Comparison of ENCODE assay signal across 9 cellular contexts in genomic region chr7:151735854-151736402, GRCh38.
DNase-seq lines count a peak whose midpoint lies in the region; ATAC-seq and TF ChIP-seq lines count a peak whose summit lies in the region.
"Had no signal": no experiment of that assay in that cellular context is flagged by ENCODE, and none has a peak within 500 bp of the region (broad histone marks: within the 10 kb centered on the region; RNA-seq: fewer than 3 reads in every experiment).

No MANE protein-coding gene starts in this region.

- CTCF ChIA-PET in Calu3 (lab: Charles Lee) = interaction anchor here (0.5 to 2.0 kb wide), 11 partner anchors 8 to 862 kb away, joined by 3 to 11 read pairs (median 4); no protein-coding TSS in a partner anchor
- CTCF ChIA-PET in PC-9 (lab: Charles Lee) = interaction anchor here (0.6 kb wide), 2 partner anchors 23 to 104 kb away, joined by 3 to 7 read pairs; no protein-coding TSS in a partner anchor

- peak overlapping the region; percentile 63 for H3K4me3 Mint-ChIP-seq in Calu3 (ENCODE audit: low read depth, unreplicated experiment)
- H3K4me3 Mint-ChIP-seq: activated T-cell treated with anti-CD3 and anti-CD28 coated beads, Interleukin-2, amount 50 U/mL, for 24 hours had no signal

- H3K79me2 ChIP-seq in PC-9 (ENCODE audit: low read depth) = no peaks in the 10 kb centered on the region

- H3K36me3 Mint-ChIP-seq in Calu3 (ENCODE audit: insufficient read depth, unreplicated experiment) = peaks cover 21% of the 10 kb centered on the region

- WGBS in prostate gland = 35% methylated on average over 25 of the region's 25 CpGs

- ATAC-seq in foreskin keratinocyte (peak; percentile 17), GM21786 (IDR thresholded peaks at IDR 0.05; ENCODE audit: unreplicated experiment) (no peak)

- H3K27me3 ChIP-seq in PC-9 (ENCODE audit: insufficient read depth, low read depth) (no peaks in the 10 kb centered on the region), foreskin keratinocyte (no peaks in the 10 kb centered on the region), prostate gland (replicated peaks; ENCODE audit: insufficient read depth) (no peaks in the 10 kb centered on the region)

- TF ChIP-seq POLR2A in prostate gland (IDR thresholded peaks at IDR 0.05) = no peak

- H3K4me1 Mint-ChIP-seq in Calu3 (ENCODE audit: low read depth, unreplicated experiment) = peaks cover 6% of the 10 kb centered on the region

- H3K9me3 ChIP-seq in PC-9 (ENCODE audit: insufficient read depth, low read depth) (no peaks in the 10 kb centered on the region), prostate gland (no peaks in the 10 kb centered on the region)

- H3K36me3 ChIP-seq in PC-9 (ENCODE audit: low read depth) (no peaks in the 10 kb centered on the region), prostate gland (no peaks in the 10 kb centered on the region)

- DNase-seq in Calu3 = no peak
- no peak for DNase-seq in PC-9
- no peak for DNase-seq in foreskin keratinocyte
- no peak for DNase-seq in prostate gland (ENCODE audit: low spot score)
- DNase-seq in islet precursor cell = no peak
- DNase-seq in hepatic stellate cell (ENCODE audit: low spot score) = no peak
- no peak for DNase-seq in GM13977 (ENCODE audit: low spot score)
- DNase-seq: activated T-cell treated with anti-CD3 and anti-CD28 coated beads, Interleukin-2, amount 50 U/mL, for 24 hours had no signal

- H3K4me1 ChIP-seq in PC-9 (replicated peaks; ENCODE audit: insufficient read depth) (peaks cover 29% of the 10 kb centered on the region), foreskin keratinocyte (no peaks in the 10 kb centered on the region), prostate gland (replicated peaks) (no peaks in the 10 kb centered on the region)

- H3K27me3 Mint-ChIP-seq in Calu3 (ENCODE audit: unreplicated experiment) = no peaks in the 10 kb centered on the region
- H3K27me3 Mint-ChIP-seq: activated T-cell treated with anti-CD3 and anti-CD28 coated beads, Interleukin-2, amount 50 U/mL, for 24 hours had no signal

- H3K4me3 ChIP-seq in PC-9 (peak overlapping the region; percentile 26; the same call in 1 of the 2 replicates), prostate gland (peak overlapping the region in 1 of 2 donors; percentile 7)

- H3K9me3 Mint-ChIP-seq in Calu3 (ENCODE audit: low read depth, unreplicated experiment) = peaks cover 3% of the 10 kb centered on the region
- H3K9me3 Mint-ChIP-seq: activated T-cell treated with anti-CD3 and anti-CD28 coated beads, Interleukin-2, amount 50 U/mL, for 24 hours had no signal

- POLR2A ChIA-PET in PC-9 (lab: Charles Lee; ENCODE audit: unreplicated experiment) = interaction anchor here (0.7 to 0.9 kb wide), 2 partner anchors 9 to 104 kb away, joined by 4 to 18 read pairs; no protein-coding TSS in a partner anchor

- TSS peak; percentile 49 for BruUV-seq in Calu3 (replicated peaks; lab: Mats Ljungman, UMichigan)
- TSS peak; percentile 72 for BruUV-seq in PC-9 (replicated peaks; lab: Mats Ljungman, UMichigan)

- no peak for TF ChIP-seq CTCF in Calu3 (IDR thresholded peaks at IDR 0.05; ENCODE audit: unreplicated experiment)
- TF ChIP-seq CTCF in PC-9 (conservative IDR thresholded peaks at IDR 0.05) = no peak
- no peak for TF ChIP-seq CTCF in foreskin keratinocyte (conservative IDR thresholded peaks at IDR 0.05)
- TF ChIP-seq CTCF in prostate gland (IDR thresholded peaks at IDR 0.05) = no peak
- TF ChIP-seq CTCF in GM13977 (IDR thresholded peaks at IDR 0.05; ENCODE audit: extremely low read depth, insufficient read depth, missing control alignments) = no peak

- peak overlapping the region; percentile 77 for H3K4me2 ChIP-seq in PC-9

- in situ Hi-C loops in GM13977 (cut with MboI; ENCODE audit: low pct_unique_long_range_greater_than_20kb, low sequenced_read_pairs, unreplicated experiment) = no loop called here

- intact Hi-C loops in Calu3 (cut with micrococcal nuclease; ENCODE audit: unreplicated experiment) = no loop called here
- intact Hi-C loops in PC-9 (cut with micrococcal nuclease; ENCODE audit: unreplicated experiment) = loop anchor here (1.0 to 2.0 kb wide), 3 partner anchors 18 to 103 kb away; no protein-coding TSS in a partner anchor
- intact Hi-C loops in prostate gland (cut with DNase I) = loop anchor here (5.0 kb wide), 1 partner anchor 104 kb away; no protein-coding TSS in a partner anchor

- H3F3A ChIP-seq in PC-9 (ENCODE audit: insufficient read depth, low read depth) = peaks cover 19% of the 10 kb centered on the region

- H3K27ac Mint-ChIP-seq in Calu3 (ENCODE audit: unreplicated experiment) = peak overlapping the region; percentile 74
- H3K27ac Mint-ChIP-seq: activated T-cell treated with anti-CD3 and anti-CD28 coated beads, Interleukin-2, amount 50 U/mL, for 24 hours had no signal

- no peak overlapping the region for H2AFZ ChIP-seq in PC-9

- no peaks in the 10 kb centered on the region for H3K9me2 ChIP-seq in PC-9 (ENCODE audit: insufficient read depth)

- H3K27ac ChIP-seq in PC-9 (no peak overlapping the region), foreskin keratinocyte (no peak overlapping the region), prostate gland (peak overlapping the region; percentile 56 to 65)

- H4K20me1 ChIP-seq in PC-9 (ENCODE audit: insufficient read depth) = no peaks in the 10 kb centered on the region

Comparison
In these comparisons a context has a peak if more than half of its experiments do, and no peak if none do; other contexts are left out.
1. H3K27ac ChIP-seq: peak in prostate gland (2 of 2); none in PC-9 (single experiment) and foreskin keratinocyte (single experiment).